Comparison of ENCODE assay signal across 21 cellular contexts in genomic region chr20:3233991-3234498, GRCh38. TPM values are rescaled to one million over a fixed set of nuclear protein-coding genes. Genes with fewer than 3 reads are reported as not detected.
DNase-seq lines count a peak whose midpoint lies in the region; ATAC-seq and TF ChIP-seq lines count a peak whose summit lies in the region.
"Had no signal": no experiment of that assay in that cellular context is flagged by ENCODE, and none has a peak within 500 bp of the region (broad histone marks: within the 10 kb centered on the region; RNA-seq: fewer than 3 reads in every experiment).

No MANE protein-coding gene starts in this region.

- WGBS in neuronal stem cell (ENCODE audit: extremely low coverage in 2 of 2, insufficient read length in 2 of 2, insufficient replicate concordance in 1 of 2), 2 donors, result no CpG with 5 or more reads among the region's 25 CpGs
- WGBS in spleen, 5 donors, result 89 to 94% (median 91%) methylated on average over 12 to 25 of the region's 25 CpGs

- no peaks in the 10 kb centered on the region for H3K36me3 ChIP-seq in RWPE2 (ENCODE audit: low read depth)
- no peaks in the 10 kb centered on the region for H3K36me3 ChIP-seq in neuronal stem cell (replicated peaks in 1 of 2; ENCODE audit: control insufficient read depth in 2 of 2, insufficient read depth in 2 of 2, low read length in 2 of 2)
- no peaks in the 10 kb centered on the region for H3K36me3 ChIP-seq in spleen
- H3K36me3 ChIP-seq: BE2C, BLaER1 had no signal

- H3K4me3 ChIP-seq in RWPE2 (ENCODE audit: severe bottlenecking) (no peak overlapping the region), neuronal stem cell (ENCODE audit: low read length in 2 of 2) (no peak overlapping the region), spleen (no peak overlapping the region)
- H3K4me3 ChIP-seq: BLaER1, GM12878 had no signal

- intact Hi-C loops in spleen (cut with DNase I; ENCODE audit: low total_unique reads) (no loop called here), posterior cingulate gyrus (cut with DNase I) (no loop called here)

- H3K18ac ChIP-seq in neuronal stem cell (ENCODE audit: low read length), result no peak overlapping the region

- H3K79me1 ChIP-seq in neuronal stem cell (ENCODE audit: low read depth, low read length), result peaks cover 11% of the 10 kb centered on the region

- peak overlapping the region; percentile 37 for H2AK5ac ChIP-seq in neuronal stem cell (ENCODE audit: low read depth, low read length)

- H3K23ac ChIP-seq in neuronal stem cell (ENCODE audit: low read depth, low read length, poor library complexity), result peak overlapping the region; percentile 65

- peak; percentile 66 for DNase-seq in RWPE2 (ENCODE audit: low spot score)
- DNase-seq in neuronal stem cell (ENCODE audit: low spot score), result no peak
- peak; percentile 63 for DNase-seq in spleen
- no peak for DNase-seq in posterior cingulate gyrus
- DNase-seq: 8988T; ACHN; BE2C; C1 segment of cervical spinal cord; CD4-positive, alpha-beta memory T cell; CD4-positive, CD25-positive, alpha-beta regulatory T cell; CD8-positive, alpha-beta memory T cell; COR-L47; DMS153; DMS53; DMS79; DND-41; EL; GDM1 had no signal

- H2BK12ac ChIP-seq in neuronal stem cell (ENCODE audit: low read length), result no peak overlapping the region

- H3K4me2 ChIP-seq in neuronal stem cell (ENCODE audit: insufficient read depth, low read length, poor library complexity, severe bottlenecking), result no peak overlapping the region
- H3K4me2 ChIP-seq: BLaER1 had no signal

- no peak overlapping the region for H4K8ac ChIP-seq in neuronal stem cell (ENCODE audit: low read depth, low read length)

- peak overlapping the region; percentile 12 for H3K9ac ChIP-seq in neuronal stem cell (ENCODE audit: low read depth, low read length, poor library complexity)
- H3K9ac ChIP-seq: BLaER1 had no signal

- H2AFZ ChIP-seq in neuronal stem cell (ENCODE audit: low read length), result no peak overlapping the region

- H4K91ac ChIP-seq in neuronal stem cell (ENCODE audit: low read depth, low read length, poor library complexity), result no peak overlapping the region

- H3K4ac ChIP-seq in neuronal stem cell (ENCODE audit: low read length), result no peak overlapping the region

- no peak overlapping the region for H3K14ac ChIP-seq in neuronal stem cell (ENCODE audit: low read length)

- H2BK120ac ChIP-seq in neuronal stem cell (ENCODE audit: low read depth, low read length), result no peak overlapping the region

- H3K27ac ChIP-seq in RWPE2 (ENCODE audit: poor library complexity, severe bottlenecking) (no peak overlapping the region), neuronal stem cell (replicated peaks; ENCODE audit: low read length) (no peak overlapping the region), spleen (no peak overlapping the region)
- H3K27ac ChIP-seq: BLaER1 had no signal

- H2BK5ac ChIP-seq in neuronal stem cell (ENCODE audit: low read length), result peak overlapping the region; percentile 53

- peaks cover 6% of the 10 kb centered on the region for H3K27me3 ChIP-seq in RWPE2 (ENCODE audit: insufficient read depth, poor library complexity, severe bottlenecking)
- H3K27me3 ChIP-seq in neuronal stem cell (ENCODE audit: control insufficient read depth in 3 of 3, insufficient read depth in 3 of 3, low read depth in 1 of 3, low read length in 3 of 3), result peaks cover 13 to 37% (median 25%) of the 10 kb centered on the region in 3 experiments
- H3K27me3 ChIP-seq in spleen (replicated peaks in 1 of 7), result peaks cover 0 to 48% (median 28%) of the 10 kb centered on the region in 7 donors

- no peak for ATAC-seq in RWPE2 (ENCODE audit: low read depth)
- no peak for ATAC-seq in GM19395 (IDR thresholded peaks at IDR 0.05; ENCODE audit: unreplicated experiment)
- ATAC-seq: GM12878 had no signal

- no peak for TF ChIP-seq CTCF in RWPE2 (IDR thresholded peaks at IDR 0.05; ENCODE audit: poor library complexity, severe bottlenecking)
- TF ChIP-seq CTCF in spleen (IDR thresholded peaks at IDR 0.05 in 8 of 11, conservative IDR thresholded peaks at IDR 0.05 in 3 of 11), result no peak

- H3K4me1 ChIP-seq in RWPE2 (ENCODE audit: insufficient read depth, poor library complexity, severe bottlenecking) (peaks cover 9% of the 10 kb centered on the region), neuronal stem cell (ENCODE audit: control insufficient read depth in 2 of 2, insufficient read depth in 1 of 2, low read depth in 1 of 2, low read length in 2 of 2) (peaks cover 3 to 5% of the 10 kb centered on the region in 2 donors), spleen (peaks cover 4 to 18% (median 15%) of the 10 kb centered on the region in 6 donors)
- H3K4me1 ChIP-seq: BE2C had no signal

- no peak overlapping the region for H2BK15ac ChIP-seq in neuronal stem cell (ENCODE audit: low read length)

- TF ChIP-seq POLR2A in spleen (IDR thresholded peaks at IDR 0.05), result no peak

- H3K9me3 ChIP-seq in RWPE2 (ENCODE audit: severe bottlenecking) (no peaks in the 10 kb centered on the region), neuronal stem cell (replicated peaks in 1 of 2; ENCODE audit: control insufficient read depth in 2 of 2, insufficient read depth in 1 of 2, low read depth in 1 of 2, low read length in 2 of 2) (peaks cover 4 to 13% of the 10 kb centered on the region in 2 donors), spleen (no peaks in the 10 kb centered on the region)
- H3K9me3 ChIP-seq: BE2C, BLaER1 had no signal

RNA-seq across cellular contexts. Expression of gene SLC4A11, which starts 4.9 kb away (rescaled TPM):
- polyA plus RNA-seq in neuronal stem cell (2013, experiment 1 of 2), result 4.0 TPM
- 3.9 TPM for polyA plus RNA-seq in neuronal stem cell (2013, experiment 2 of 2)
- 1 to 10 TPM in 2 of 7 donors, under 1 TPM in 5; 0.52 to 1.6 (median 0.67) TPM for total RNA-seq in spleen
- polyA plus RNA-seq in spleen, result 1 to 10 TPM in 2 of 3 donors, under 1 TPM in 1; 0.93 to 1.4 (median 1.1) TPM

RNA-seq across cellular contexts. Expression of gene ITPA, which starts 24.7 kb away (rescaled TPM):
- polyA plus RNA-seq in neuronal stem cell (2013, experiment 1 of 2), result 31.8 TPM
- 32.2 TPM for polyA plus RNA-seq in neuronal stem cell (2013, experiment 2 of 2)
- total RNA-seq in spleen, result 10 to 100 TPM; 26.1 to 54.8 (median 38.1) TPM
- 100 to 1,000 TPM; 111 to 173 (median 165) TPM for polyA plus RNA-seq in spleen

RNA-seq across cellular contexts. Expression of gene DDRGK1, which starts 29.6 kb away (rescaled TPM):
- 29.3 TPM for polyA plus RNA-seq in neuronal stem cell (2013, experiment 1 of 2)
- 30.0 TPM for polyA plus RNA-seq in neuronal stem cell (2013, experiment 2 of 2)
- 10 to 100 TPM; 38.2 to 53.7 (median 48.2) TPM for total RNA-seq in spleen
- 10 to 100 TPM; 25.6 to 37.3 (median 28.1) TPM for polyA plus RNA-seq in spleen

Comparison
In these comparisons a context has a peak if more than half of its experiments do, and no peak if none do; other contexts are left out.
1. DNase-seq: peak in RWPE2 (single experiment) and spleen (single experiment); none in neuronal stem cell (single experiment) and posterior cingulate gyrus (0 of 10).